In the genomic region with DNA sequence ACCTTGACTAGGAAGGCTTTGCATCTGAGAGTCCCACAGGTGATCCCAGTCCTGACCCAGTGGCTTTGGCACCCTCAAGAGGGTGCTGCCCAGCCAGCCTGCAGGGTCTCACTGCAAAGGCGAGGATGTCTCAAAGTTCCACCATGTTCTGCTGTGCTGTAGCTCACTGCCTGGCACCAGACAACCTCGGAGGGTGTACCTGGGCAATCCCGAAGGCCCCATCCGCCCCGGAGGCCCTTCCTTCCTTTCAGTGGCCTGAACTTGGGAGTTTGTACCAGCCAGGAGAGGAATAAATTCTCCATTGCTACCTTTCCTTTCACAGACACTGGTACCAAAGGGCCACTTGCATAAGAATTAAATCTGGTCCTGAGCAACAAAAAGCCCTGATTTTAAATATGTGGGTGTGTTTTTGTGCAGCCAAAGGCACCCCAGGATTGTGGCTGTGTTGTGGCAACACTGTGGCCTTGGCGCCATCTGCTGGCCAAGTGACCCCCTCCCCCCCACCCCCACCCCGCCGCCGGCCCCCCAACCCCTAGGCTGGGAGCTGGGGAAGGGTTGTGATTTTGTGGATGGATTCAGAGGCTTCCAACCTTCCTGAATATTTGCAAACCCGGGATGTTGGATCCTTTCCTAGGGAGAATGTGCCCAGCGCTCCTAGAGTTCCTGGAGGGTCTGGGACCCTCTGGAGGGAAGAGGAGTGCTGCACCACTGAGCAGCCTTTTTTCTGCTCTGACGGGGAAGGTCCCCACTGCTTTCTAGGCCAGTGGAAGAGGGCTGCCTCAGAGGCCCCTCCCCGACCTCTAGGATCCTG, we compare ENCODE assay signal across 8 cellular contexts. TPM values are rescaled to one million over a fixed set of nuclear protein-coding genes. Genes with fewer than 3 reads are reported as not detected.
DNase-seq lines count a peak whose midpoint lies in the region; ATAC-seq and TF ChIP-seq lines count a peak whose summit lies in the region.

No MANE protein-coding gene starts in this region.

- H3K27me3 Mint-ChIP-seq in nephron progenitor cell (ENCODE audit: low read depth, poor library complexity): peaks cover 24% of the 10 kb centered on the region

- no peaks in the 10 kb centered on the region for H3K4me1 ChIP-seq in Panc1 (ENCODE audit: control insufficient read depth, insufficient read depth, low read length)

- DNase-seq in GM10266 (ENCODE audit: extremely low spot score) (peak; percentile 73), Panc1 (ENCODE audit: low read depth, low spot score) (no peak), cardiac fibroblast (ENCODE audit: low read depth in 2 of 2) (no peak), nephron progenitor cell (peak; percentile 44), NCI-H69 (lab: John Stamatoyannopoulos, UW) (no peak)

- CTCF ChIA-PET in Panc1 (lab: Charles Lee): no interaction called here

- H3K4me3 ChIP-seq in Panc1 (ENCODE audit: low read depth in 2 of 2, low read length in 2 of 2): no peak overlapping the region
- no peak overlapping the region for H3K4me3 ChIP-seq in cardiac fibroblast (replicated peaks in 1 of 2; ENCODE audit: low read depth in 2 of 2, low read length in 2 of 2)

- intact Hi-C loops in Panc1 (cut with micrococcal nuclease; ENCODE audit: unreplicated experiment): no loop called here

- no peaks in the 10 kb centered on the region for H3K9me3 ChIP-seq in Panc1 (ENCODE audit: control insufficient read depth, insufficient read depth, low read depth, low read length)

- H3K36me3 ChIP-seq in Panc1 (ENCODE audit: control insufficient read depth, insufficient read depth, low read length): no peaks in the 10 kb centered on the region

- ATAC-seq in Panc1 (peak; percentile 47), HG03571 (IDR thresholded peaks at IDR 0.05; ENCODE audit: unreplicated experiment) (no peak), HG03159 (IDR thresholded peaks at IDR 0.05; ENCODE audit: unreplicated experiment) (no peak), GM21529 (IDR thresholded peaks at IDR 0.05; ENCODE audit: unreplicated experiment) (no peak)

- H3K36me3 Mint-ChIP-seq in nephron progenitor cell (ENCODE audit: low read depth): no peaks in the 10 kb centered on the region

- no peaks in the 10 kb centered on the region for H3K4me1 Mint-ChIP-seq in nephron progenitor cell

- no peak overlapping the region for H3K4me3 Mint-ChIP-seq in nephron progenitor cell

- no peak overlapping the region for H3K27ac ChIP-seq in Panc1 (ENCODE audit: low read length)

- no peak overlapping the region for H3K27ac Mint-ChIP-seq in nephron progenitor cell

- TF ChIP-seq CTCF in GM10266 (IDR thresholded peaks at IDR 0.05; ENCODE audit: control insufficient read depth, insufficient read depth, low read depth, missing control alignments) (peak; percentile 22), Panc1 (IDR thresholded peaks at IDR 0.05) (peak; percentile 74), cardiac fibroblast (IDR thresholded peaks at IDR 0.05; ENCODE audit: low read depth, low read length) (peak; percentile 23), nephron progenitor cell (IDR thresholded peaks at IDR 0.05) (peak; percentile 46)

- in situ Hi-C loops in Panc1 (cut with HindIII; ENCODE audit: low pct_unique_long_range_greater_than_20kb, low sequenced_read_pairs): no loop called here

- no peaks in the 10 kb centered on the region for H3K27me3 ChIP-seq in Panc1 (ENCODE audit: control insufficient read depth, insufficient read depth, low read length)

- no TSS peak for BruUV-seq in Panc1 (replicated peaks; lab: Mats Ljungman, UMichigan)

- POLR2A ChIA-PET in Panc1 (lab: Charles Lee): interaction anchor here (0.6 kb wide), 2 partner anchors 194 to 328 kb away, joined by 3 to 8 read pairs; no protein-coding TSS in a partner anchor

- H3K9me3 Mint-ChIP-seq in nephron progenitor cell: no peaks in the 10 kb centered on the region

RNA-seq across cellular contexts. Expression of a gene that starts 9.7 kb away (rescaled TPM):
- total RNA-seq in Panc1 (2021; ENCODE audit: unreplicated experiment): 35.7 TPM
- 34.6 TPM for polyA plus RNA-seq in Panc1 (2012; ENCODE audit: insufficient read length)

Comparison
In these comparisons a context has a peak if more than half of its experiments do, and no peak if none do; other contexts are left out.
1. DNase-seq: peak in GM10266 (single experiment) and nephron progenitor cell (single experiment); none in Panc1 (single experiment), cardiac fibroblast (0 of 2) and NCI-H69 (single experiment).
2. CTCF ChIP-seq: peak in every context shown above with its lines; median percentile 74 in Panc1; 46 in nephron progenitor cell; 23 in cardiac fibroblast; 22 in GM10266.